ENCODE assay signal across 7 cellular contexts in genomic region chr7:99406557-99406956, GRCh38. TPM values are rescaled to one million over a fixed set of nuclear protein-coding genes. Genes with fewer than 3 reads are reported as not detected.
DNase-seq lines count a peak whose midpoint lies in the region; TF ChIP-seq lines count a peak whose summit lies in the region.

No MANE protein-coding gene starts in this region.

- H3K79me2 ChIP-seq in neural cell (replicated peaks; ENCODE audit: insufficient read depth, low read length) = peaks cover 53% of the 10 kb centered on the region

- H3K27ac ChIP-seq in neural cell (ENCODE audit: low read length) = no peak overlapping the region

- no peak for TF ChIP-seq EP300 in neural cell (conservative IDR thresholded peaks at IDR 0.05; ENCODE audit: poor library complexity, severe bottlenecking)

- peaks cover 3% of the 10 kb centered on the region for H3F3A ChIP-seq in neural cell (ENCODE audit: insufficient read depth, low read length, poor library complexity, severe bottlenecking)

- TF ChIP-seq CTCF in GM12864 (IDR thresholded peaks at IDR 0.05; ENCODE audit: low read depth, low read length, missing control alignments) = no peak
- no peak for TF ChIP-seq CTCF in neural cell (IDR thresholded peaks at IDR 0.05; ENCODE audit: poor library complexity, severe bottlenecking)

- H3K9me2 ChIP-seq in neural cell (ENCODE audit: insufficient read depth, low read length) = no peaks in the 10 kb centered on the region

- H3K36me3 ChIP-seq in adipocyte (ENCODE audit: control insufficient read depth, insufficient read depth, low read length, severe bottlenecking) = peaks cover 33% of the 10 kb centered on the region
- H3K36me3 ChIP-seq in neural cell (ENCODE audit: insufficient read depth, low read length) = no peaks in the 10 kb centered on the region

- H4K20me1 ChIP-seq in neural cell (ENCODE audit: insufficient read depth) = no peaks in the 10 kb centered on the region

- H2AFZ ChIP-seq in neural cell (ENCODE audit: low read depth, low read length) = no peak overlapping the region

- no peak for TF ChIP-seq RAD21 in neural cell (conservative IDR thresholded peaks at IDR 0.05)

- H3K9ac ChIP-seq in adipocyte (ENCODE audit: low read length) (peak overlapping the region; percentile 99), neural cell (ENCODE audit: low read length) (no peak overlapping the region)

- H3K4me3 ChIP-seq in GM12864 (ENCODE audit: low read depth, low read length) = peak overlapping the region; percentile 95; the same call in 1 of the 2 replicates
- H3K4me3 ChIP-seq in adipocyte (ENCODE audit: low read length) = peak overlapping the region; percentile 100
- peak overlapping the region; percentile 93 for H3K4me3 ChIP-seq in neural cell (ENCODE audit: low read length)

- H3K27me3 ChIP-seq in adipocyte (replicated peaks; ENCODE audit: control insufficient read depth, insufficient read depth, low read length) (no peaks in the 10 kb centered on the region), neural cell (ENCODE audit: insufficient read depth, low read depth, low read length) (no peaks in the 10 kb centered on the region)

- H3K4me1 ChIP-seq in adipocyte (ENCODE audit: control insufficient read depth, insufficient read depth, low read length) = peaks cover 41% of the 10 kb centered on the region

- H3K9me3 ChIP-seq in adipocyte (ENCODE audit: control insufficient read depth, low read length) = no peaks in the 10 kb centered on the region
- H3K9me3 ChIP-seq in neural cell (ENCODE audit: low read length) = no peaks in the 10 kb centered on the region

- H3K4me2 ChIP-seq in neural cell (ENCODE audit: low read length) = no peak overlapping the region

- DNase-seq in GM12864 (ENCODE audit: low read depth) = no peak
- peak; percentile 53 for DNase-seq in NAMALWA (ENCODE audit: low spot score)
- no peak for DNase-seq in adipocyte (ENCODE audit: low read depth)
- DNase-seq in activated gamma-delta T cell (lab: John Stamatoyannopoulos, UW) = no peak
- no peak for DNase-seq in epidermal melanocyte (ENCODE audit: insufficient read length, low spot score)
- DNase-seq in NCI-H1105 (lab: John Stamatoyannopoulos, UW) = no peak

TF ChIP-seq in neural cell, 6 proteins besides CTCF, POLR2A, EP300 and RAD21:
- no peak for TF ChIP-seq EZH2 (IDR thresholded peaks at IDR 0.05; ENCODE audit: borderline replicate concordance, insufficient read depth, low read length, poor library complexity, severe bottlenecking)

RNA-seq across cellular contexts. Expression of gene PDAP1, which starts 1.8 kb away (rescaled TPM):
- 185 and 212 TPM in 2 replicates for polyA plus RNA-seq in neural cell
- polyA minus RNA-seq in neural cell = 54.8 and 60.3 TPM in 2 replicates

RNA-seq across cellular contexts. Expression of gene BUD31, which starts 2.2 kb away (rescaled TPM):
- 200 and 251 TPM in 2 replicates for polyA plus RNA-seq in neural cell
- 82.7 and 84.0 TPM in 2 replicates for polyA minus RNA-seq in neural cell

RNA-seq across cellular contexts. Expression of gene ARPC1B, which starts 32.0 kb away (rescaled TPM):
- polyA plus RNA-seq in neural cell = 1.7 and 3.6 TPM in 2 replicates
- 1.6 and 2.7 TPM in 2 replicates for polyA minus RNA-seq in neural cell

RNA-seq across cellular contexts. Expression of gene PTCD1, which starts 32.0 kb away (rescaled TPM):
- 4.0 and 5.7 TPM in 2 replicates for polyA plus RNA-seq in neural cell
- 9.6 and 9.7 TPM in 2 replicates for polyA minus RNA-seq in neural cell

RNA-seq across cellular contexts. Expression of gene CPSF4, which starts 32.2 kb away (rescaled TPM):
- 209 and 238 TPM in 2 replicates for polyA plus RNA-seq in neural cell
- polyA minus RNA-seq in neural cell = 55.6 and 57.5 TPM in 2 replicates
